Comparison of ENCODE assay signal across 8 cellular contexts in genomic region chr1:151472852-151473731, GRCh38. TPM values are rescaled to one million over a fixed set of nuclear protein-coding genes. Genes with fewer than 3 reads are reported as not detected.
DNase-seq lines count a peak whose midpoint lies in the region; ATAC-seq and TF ChIP-seq lines count a peak whose summit lies in the region.

No MANE protein-coding gene starts in this region.

- no peaks in the 10 kb centered on the region for H3K36me3 Mint-ChIP-seq in T-cell

- H3K27ac ChIP-seq in coronary artery = peak overlapping the region; percentile 54 to 70
- peak overlapping the region; percentile 37 to 83 (median 78) for H3K27ac ChIP-seq in spleen

- peak overlapping the region; percentile 72 to 79 (median 76) for H3K4me3 Mint-ChIP-seq in T-cell

- POLR2A ChIA-PET in T-cell (lab: Charles Lee) = interaction anchor here in 1 of 2 donors (0.6 kb wide), 1 partner anchor 11 kb away, joined by 3 read pairs; no protein-coding TSS in a partner anchor

- peaks cover 0 to 15% (median 8%) of the 10 kb centered on the region in 6 donors for H3K4me1 ChIP-seq in spleen

- peak overlapping the region; percentile 32 to 80 for H3K27ac Mint-ChIP-seq in T-cell

- peaks cover 8 to 13% (median 8%) of the 10 kb centered on the region in 3 donors for H3K4me1 Mint-ChIP-seq in T-cell

- 5 to 19% (median 8%) methylated on average over 36 of the region's 36 CpGs for WGBS in spleen, 5 donors

- CTCF ChIA-PET in T-cell (lab: Charles Lee) = interaction anchor here in 1 of 2 donors (0.8 to 1.4 kb wide), 3 partner anchors 17 to 29 kb away, joined by 3 to 4 read pairs (median 3); no protein-coding TSS in a partner anchor

- no peak for TF ChIP-seq POLR2A in spleen (IDR thresholded peaks at IDR 0.05)

- TF ChIP-seq CTCF in coronary artery (IDR thresholded peaks at IDR 0.05) (no peak), spleen (IDR thresholded peaks at IDR 0.05 in 8 of 11, conservative IDR thresholded peaks at IDR 0.05 in 3 of 11) (no peak)

- no peaks in the 10 kb centered on the region for H3K9me3 Mint-ChIP-seq in T-cell

- peaks cover 2 to 5% of the 10 kb centered on the region in 2 donors for H3K27me3 Mint-ChIP-seq in T-cell

- no peaks in the 10 kb centered on the region for H3K36me3 ChIP-seq in spleen

- peak in 3 of 4 experiments; percentile 53 to 60 (median 55) for ATAC-seq in T-cell (replicated peaks in 1 of 4)

- intact Hi-C loops in spleen (cut with DNase I; ENCODE audit: low total_unique reads) = no loop called here

- DNase-seq in NCI-H1436 (lab: John Stamatoyannopoulos, UW) = peak; percentile 30
- DNase-seq in NCI-H1436 treated with DMSO at 0.1 percent for 48 hours (lab: John Stamatoyannopoulos, UW) = no peak
- DNase-seq in T-cell = peak in 18 of 34 experiments; percentile 1 to 26 (median 10)
- no peak for DNase-seq in coronary artery (ENCODE audit: low spot score)
- DNase-seq in kidney glomerular epithelial cell (lab: John Stamatoyannopoulos, UW) = peak; percentile 33
- peak; percentile 82 for DNase-seq in spleen
- no peak for DNase-seq in COLO829 (ENCODE audit: low spot score)
- DNase-seq in GM19238 (ENCODE audit: insufficient read length, low spot score) = no peak

- H3K27me3 ChIP-seq in spleen (replicated peaks in 1 of 7) = peaks cover 0 to 13% (median 0%) of the 10 kb centered on the region in 7 donors

- peak overlapping the region; percentile 69 for H3K4me3 ChIP-seq in coronary artery
- H3K4me3 ChIP-seq in spleen = peak overlapping the region; percentile 37 to 77 (median 50)

- no peaks in the 10 kb centered on the region for H3K9me3 ChIP-seq in spleen

RNA-seq across cellular contexts. Expression of gene POGZ, which starts 13.8 kb away (rescaled TPM):
- 100 to 1,000 TPM in 2 of 5 donors, 10 to 100 TPM in 3; 93.8 to 133 (median 96.7) TPM for total RNA-seq in T-cell
- 100 to 1,000 TPM in 3 of 7 donors, 10 to 100 TPM in 4; 58.4 to 133 (median 94.5) TPM for total RNA-seq in spleen
- 10 to 100 TPM; 12.9 to 23.8 (median 20.8) TPM for polyA plus RNA-seq in spleen

RNA-seq across cellular contexts. Expression of gene CGN, which starts 38.1 kb away (rescaled TPM):
- 1 to 10 TPM in 1 of 5 donors, under 1 TPM in 4; 0.37 to 1.3 (median 0.59) TPM for total RNA-seq in T-cell
- under 1 TPM in 5 of 7 donors, not detected in 2; 0.23 to 0.87 (median 0.63) TPM for total RNA-seq in spleen
- polyA plus RNA-seq in spleen = under 1 TPM; 0.09 to 0.26 (median 0.09) TPM

Comparison
In these comparisons a context has a peak if more than half of its experiments do, and no peak if none do; other contexts are left out.
1. DNase-seq: peak in NCI-H1436 (single experiment), T-cell (18 of 34), kidney glomerular epithelial cell (single experiment) and spleen (single experiment); none in NCI-H1436 treated with DMSO at 0.1 percent for 48 hours (single experiment), coronary artery (single experiment), COLO829 (single experiment) and GM19238 (single experiment).